In the genomic region with DNA sequence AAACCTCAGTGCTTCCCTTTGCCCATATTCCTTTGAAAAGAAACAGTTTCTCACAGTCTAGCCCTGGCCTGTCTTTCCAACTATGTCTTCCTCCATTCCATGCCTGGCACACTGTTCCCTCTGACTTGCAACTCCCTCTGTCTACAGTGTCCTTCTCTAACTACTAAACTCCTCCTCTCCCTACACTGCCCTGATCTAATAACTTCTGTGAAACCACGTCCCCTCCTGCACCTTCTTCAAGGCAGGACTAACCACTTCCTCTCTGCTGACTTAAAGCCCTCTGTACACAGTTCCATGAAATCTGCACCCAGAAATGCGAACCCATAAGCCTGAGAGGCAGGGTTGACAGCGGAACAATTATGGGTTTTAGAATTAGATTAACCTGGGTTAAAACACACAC, we compare ENCODE assay signal across 8 cellular contexts.
DNase-seq lines count a peak whose midpoint lies in the region; ATAC-seq, FAIRE-seq and TF ChIP-seq lines count a peak whose summit lies in the region.

No MANE protein-coding gene starts in this region.

- CTCF ChIA-PET in RWPE1 (lab: Yijun Ruan, JAX): no interaction called here

- H3K4me3 Mint-ChIP-seq in activated T-helper 17 cell treated with anti-CD3 and anti-CD28 coated beads, Interleukin-2, amount 50 U/mL, for 72 hours: peak overlapping the region; percentile 67

- H3K27ac ChIP-seq in RWPE1: no peak overlapping the region

- no peak for TF ChIP-seq CTCF in RWPE1 (conservative IDR thresholded peaks at IDR 0.05; ENCODE audit: low read depth)

- H3K9me3 Mint-ChIP-seq in activated T-helper 17 cell treated with anti-CD3 and anti-CD28 coated beads, Interleukin-2, amount 50 U/mL, for 72 hours: no peaks in the 10 kb centered on the region

- no peaks in the 10 kb centered on the region for H3K27me3 Mint-ChIP-seq in activated T-helper 17 cell treated with anti-CD3 and anti-CD28 coated beads, Interleukin-2, amount 50 U/mL, for 72 hours

- peak; percentile 92 for ATAC-seq in GM21576 (IDR thresholded peaks at IDR 0.05; ENCODE audit: unreplicated experiment)
- ATAC-seq in activated T-helper 17 cell treated with anti-CD3 and anti-CD28 coated beads, Interleukin-2, amount 50 U/mL, for 72 hours (replicated peaks): peak; percentile 86

- DNase-seq in GM18507 (ENCODE audit: extremely low spot score, insufficient read length, low read depth): peak; percentile 26
- peak; percentile 61 for DNase-seq in KG1 (lab: John Stamatoyannopoulos, UW)
- peak; percentile 20 for DNase-seq in stimulated activated CD4-positive, alpha-beta T cell treated with anti-CD3 and anti-CD28 coated beads, Interleukin-4, amount 100 ng/mL, for 24 hours
- DNase-seq in NCI-H774 (lab: John Stamatoyannopoulos, UW): no peak
- no peak for DNase-seq in NCI-H226
- DNase-seq in RWPE1 (ENCODE audit: low spot score): no peak

- peaks cover 57% of the 10 kb centered on the region for H3K4me1 Mint-ChIP-seq in activated T-helper 17 cell treated with anti-CD3 and anti-CD28 coated beads, Interleukin-2, amount 50 U/mL, for 72 hours

- H3K27ac Mint-ChIP-seq in activated T-helper 17 cell treated with anti-CD3 and anti-CD28 coated beads, Interleukin-2, amount 50 U/mL, for 72 hours: peak overlapping the region; percentile 65

- peak; percentile 99 for FAIRE-seq in GM18507 (lab: Jason Lieb, UNC)

- H3K36me3 Mint-ChIP-seq in activated T-helper 17 cell treated with anti-CD3 and anti-CD28 coated beads, Interleukin-2, amount 50 U/mL, for 72 hours (ENCODE audit: low read depth): peaks cover 10% of the 10 kb centered on the region

- POLR2A ChIA-PET in RWPE1 (lab: Yijun Ruan, JAX; ENCODE audit: low non-redundant PET): no interaction called here

Comparison
In these comparisons a context has a peak if more than half of its experiments do, and no peak if none do; other contexts are left out.
1. DNase-seq: peak in GM18507 (single experiment), KG1 (single experiment) and stimulated activated CD4-positive, alpha-beta T cell treated with anti-CD3 and anti-CD28 coated beads, Interleukin-4, amount 100 ng/mL, for 24 hours (single experiment); none in NCI-H774 (single experiment), NCI-H226 (single experiment) and RWPE1 (single experiment).